In the genomic region with DNA sequence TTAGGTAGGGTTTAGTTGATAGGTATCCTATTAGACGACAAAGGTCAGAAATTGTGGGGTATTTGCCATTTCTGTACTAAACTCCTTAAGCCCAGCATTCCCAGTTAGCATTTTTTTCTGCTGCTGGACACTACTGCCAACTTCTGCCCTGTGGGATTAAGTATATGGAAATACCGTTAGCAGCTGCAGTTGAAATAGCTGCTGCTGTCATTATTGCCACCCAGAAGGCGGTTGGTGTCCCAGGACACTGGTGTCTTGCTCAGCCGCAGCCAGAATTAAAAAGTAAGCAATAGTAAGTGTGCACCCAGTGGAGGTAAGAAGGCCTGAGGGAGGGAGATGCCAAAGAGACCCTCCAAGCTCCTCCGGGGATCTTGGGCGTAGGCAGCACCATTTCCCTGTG, we compare ENCODE assay signal across 27 cellular contexts.
"Had no signal": no experiment of that assay in that cellular context is flagged by ENCODE, and none has a peak within 500 bp of the region (broad histone marks: within the 10 kb centered on the region; RNA-seq: fewer than 3 reads in every experiment).

No MANE protein-coding gene starts in this region.

- H3K4me3 ChIP-seq: colonic mucosa, gastrocnemius medialis, heart left ventricle had no signal

- H3K27me3 Mint-ChIP-seq: activated CD4-positive, alpha-beta memory T cell treated with anti-CD3 and anti-CD28 coated beads, Interleukin-2, amount 10 ng/mL, durations not matched to agents 7 days and 5 days; activated naive CD8-positive, alpha-beta T cell; activated T-helper 17 cell treated with anti-CD3 and anti-CD28 coated beads, Interleukin-2, amount 50 U/mL, for 72 hours had no signal

- H3K27ac ChIP-seq: brain microvascular endothelial cell, colonic mucosa, epithelial cell of prostate, gastrocnemius medialis, heart left ventricle had no signal

- H3K27me3 ChIP-seq: brain microvascular endothelial cell, colonic mucosa, gastrocnemius medialis, heart left ventricle had no signal

- H3K27ac Mint-ChIP-seq: activated CD4-positive, alpha-beta memory T cell treated with anti-CD3 and anti-CD28 coated beads, Interleukin-2, amount 10 ng/mL, durations not matched to agents 7 days and 5 days; activated CD4-positive, alpha-beta T cell treated with anti-CD3 and anti-CD28 coated beads for 36 hours; activated CD4-positive, alpha-beta T cell treated with anti-CD3 and anti-CD28 coated beads, Interleukin-2, amount 10 ng/mL, durations not matched to agents 24 days and 14 days; activated T-helper 17 cell treated with anti-CD3 and anti-CD28 coated beads, Interleukin-2, amount 50 U/mL, for 72 hours had no signal

- H3K9me3 Mint-ChIP-seq: activated CD4-positive, alpha-beta memory T cell treated with anti-CD3 and anti-CD28 coated beads, Interleukin-2, amount 10 ng/mL, durations not matched to agents 7 days and 5 days; activated CD4-positive, alpha-beta T cell treated with anti-CD3 and anti-CD28 coated beads, Interleukin-2, amount 10 ng/mL, durations not matched to agents 24 days and 14 days; activated T-cell treated with anti-CD3 and anti-CD28 coated beads, Interleukin-2, amount 50 U/mL, for 4 hours; activated T-helper 17 cell treated with anti-CD3 and anti-CD28 coated beads, Interleukin-2, amount 50 U/mL, for 72 hours had no signal

- H3K4me1 ChIP-seq: colonic mucosa had no signal

- ATAC-seq: activated CD4-positive, alpha-beta T cell treated with anti-CD3 and anti-CD28 coated beads for 36 hours; activated T-cell treated with anti-CD3 and anti-CD28 coated beads, Interleukin-2, amount 50 U/mL, for 4 hours; activated T-helper 17 cell treated with anti-CD3 and anti-CD28 coated beads, Interleukin-2, amount 50 U/mL, for 72 hours; gastrocnemius medialis; heart left ventricle had no signal

- H3K9me3 ChIP-seq: colonic mucosa, gastrocnemius medialis, heart left ventricle had no signal

- DNase-seq: activated CD4-positive, alpha-beta memory T cell treated with anti-CD3 and anti-CD28 coated beads, Interleukin-2, amount 10 ng/mL, durations not matched to agents 7 days and 5 days; activated CD4-positive, alpha-beta T cell treated with anti-CD3 and anti-CD28 coated beads for 36 hours; activated CD4-positive, alpha-beta T cell treated with anti-CD3 and anti-CD28 coated beads, Interleukin-2, amount 50 U/mL, for 4 hours; activated CD4-positive, CD25-positive, alpha-beta regulatory T cell; activated CD4-positive, CD25-positive, alpha-beta regulatory T cell treated with anti-CD3 and anti-CD28 coated beads, Interleukin-2, amount 50 U/mL, for 72 hours; activated CD8-positive, alpha-beta memory T cell treated with anti-CD3 and anti-CD28 coated beads, Interleukin-2, amount 50 U/mL, for 48 hours; activated effector memory CD4-positive, alpha-beta T cell treated with Interleukin-2 at 50 U/mL for 16 hours; activated gamma-delta T cell treated with Interleukin-2 at 50 U/mL for 16 hours; activated naive CD4-positive, alpha-beta T cell treated with anti-CD3 and anti-CD28 coated beads, Interleukin-2, amount 50 U/mL, for 16 hours; activated naive CD4-positive, alpha-beta T cell treated with Interleukin-2 at 50 U/mL for 16 hours; activated T-cell treated with anti-CD3 and anti-CD28 coated beads for 4 hours; activated T-cell treated with anti-CD3 and anti-CD28 coated beads, Interleukin-2, amount 50 U/mL, for 4 hours; amniotic stem cell; anterior cingulate cortex; brain microvascular endothelial cell; cerebellar nuclear complex; colonic mucosa; effector CD8-positive, alpha-beta T cell; foreskin fibroblast; gastrocnemius medialis; glutamatergic neuron; heart left ventricle; T-helper 2 cell had no signal

- H3K36me3 ChIP-seq: brain microvascular endothelial cell, colonic mucosa, gastrocnemius medialis, heart left ventricle had no signal
